ENCODE assay signal across 6 cellular contexts in genomic region chr15:54345827-54346226, GRCh38.
"Had no signal": no experiment of that assay in that cellular context is flagged by ENCODE, and none has a peak within 500 bp of the region (broad histone marks: within the 10 kb centered on the region; RNA-seq: fewer than 3 reads in every experiment).

No MANE protein-coding gene starts in this region.

- DNase-seq: GDM1, GF-D8 had no signal

- FAIRE-seq: G401.6, GM12892, GM18507, GM19239 had no signal
